Comparison of ENCODE assay signal across 13 cellular contexts in genomic region chr17:44793885-44794698, GRCh38. TPM values are rescaled to one million over a fixed set of nuclear protein-coding genes. Genes with fewer than 3 reads are reported as not detected.
A peak's percentile ranks its signal among the peaks of the same experiment; 100 is the strongest.
DNase-seq lines count a peak whose midpoint lies in the region; TF ChIP-seq lines count a peak whose summit lies in the region.
"Had no signal": no experiment of that assay in that cellular context is flagged by ENCODE, and none has a peak within 500 bp of the region (broad histone marks: within the 10 kb centered on the region; RNA-seq: fewer than 3 reads in every experiment).

No MANE protein-coding gene starts in this region.

- peaks cover 4% of the 10 kb centered on the region for H3K79me2 ChIP-seq in ACC112 (ENCODE audit: control insufficient read depth, insufficient read depth, low read length, unreplicated experiment)
- H3K79me2 ChIP-seq in osteoblast (ENCODE audit: insufficient read depth, low read length), result no peaks in the 10 kb centered on the region
- no peaks in the 10 kb centered on the region for H3K79me2 ChIP-seq in hepatocyte

- H3K9me3 ChIP-seq in SJSA1 (replicated peaks) (no peaks in the 10 kb centered on the region), osteoblast (ENCODE audit: low read depth, low read length) (no peaks in the 10 kb centered on the region), hepatocyte (ENCODE audit: low read depth) (no peaks in the 10 kb centered on the region)

- H3K4me3 Mint-ChIP-seq in glutamatergic neuron (ENCODE audit: unreplicated experiment), result peak overlapping the region; percentile 62
- H3K4me3 Mint-ChIP-seq: activated T-cell treated with anti-CD3 and anti-CD28 coated beads, Interleukin-2, amount 50 U/mL, for 4 hours had no signal

- H3K27ac Mint-ChIP-seq in glutamatergic neuron (ENCODE audit: unreplicated experiment), result peak overlapping the region; percentile 92
- H3K27ac Mint-ChIP-seq: IgD-negative memory B cell had no signal

- no peaks in the 10 kb centered on the region for H3K27me3 ChIP-seq in ACC112 (ENCODE audit: insufficient read depth, low read length)
- no peaks in the 10 kb centered on the region for H3K27me3 ChIP-seq in SJSA1 (replicated peaks)
- no peaks in the 10 kb centered on the region for H3K27me3 ChIP-seq in osteoblast (ENCODE audit: insufficient read depth, low read length)
- no peaks in the 10 kb centered on the region for H3K27me3 ChIP-seq in hepatocyte

- no peaks in the 10 kb centered on the region for H3K36me3 Mint-ChIP-seq in glutamatergic neuron (ENCODE audit: unreplicated experiment)

- peak overlapping the region; percentile 42 for H2AFZ ChIP-seq in ACC112 (ENCODE audit: low read length, unreplicated experiment)
- H2AFZ ChIP-seq in osteoblast (ENCODE audit: low read length), result peak overlapping the region; percentile 62
- no peak overlapping the region for H2AFZ ChIP-seq in hepatocyte

- H3K4me1 ChIP-seq in ACC112 (ENCODE audit: control insufficient read depth, insufficient read depth, low read length, unreplicated experiment) (peaks cover 33% of the 10 kb centered on the region), SJSA1 (replicated peaks) (peaks cover 67% of the 10 kb centered on the region), osteoblast (ENCODE audit: insufficient read depth, low read length) (peaks cover 22% of the 10 kb centered on the region), hepatocyte (ENCODE audit: insufficient read depth) (no peaks in the 10 kb centered on the region)

- H3K4me2 ChIP-seq in osteoblast (ENCODE audit: insufficient read depth, low read length), result peak overlapping the region; percentile 14
- H3K4me2 ChIP-seq in hepatocyte, result no peak overlapping the region

- TF ChIP-seq CTCF in glutamatergic neuron (IDR thresholded peaks at IDR 0.05; ENCODE audit: partially characterized antibody, unreplicated experiment), result no peak
- TF ChIP-seq CTCF in osteoblast (IDR thresholded peaks at IDR 0.05; ENCODE audit: extremely low read depth, low read depth, low read length), result no peak
- no peak for TF ChIP-seq CTCF in hepatocyte (IDR thresholded peaks at IDR 0.05; ENCODE audit: poor library complexity)

- H4K20me1 ChIP-seq in osteoblast (ENCODE audit: insufficient read depth, low read length), result no peaks in the 10 kb centered on the region
- no peaks in the 10 kb centered on the region for H4K20me1 ChIP-seq in hepatocyte (ENCODE audit: insufficient read depth, poor library complexity, severe bottlenecking)

- peaks cover 4% of the 10 kb centered on the region for H3K9me3 Mint-ChIP-seq in glutamatergic neuron (ENCODE audit: unreplicated experiment)
- H3K9me3 Mint-ChIP-seq: activated T-cell treated with anti-CD3 and anti-CD28 coated beads, Interleukin-2, amount 50 U/mL, for 4 hours; IgD-negative memory B cell had no signal

- 93% methylated on average over 14 of the region's 14 CpGs for WGBS in hepatocyte (ENCODE audit: low lambda C conversion rate, missing lambda C conversion rate)

- H3K27ac ChIP-seq in ACC112 (ENCODE audit: low read depth, low read length) (peak overlapping the region; percentile 93), SJSA1 (peak overlapping the region; percentile 92), osteoblast (ENCODE audit: low read depth, low read length) (peak overlapping the region; percentile 89), hepatocyte (no peak overlapping the region)

- H3K4me3 ChIP-seq in ACC112 (ENCODE audit: low read depth, low read length), result no peak overlapping the region
- no peak overlapping the region for H3K4me3 ChIP-seq in SJSA1
- H3K4me3 ChIP-seq in osteoblast (ENCODE audit: insufficient read depth, low read length), result no peak overlapping the region
- no peak overlapping the region for H3K4me3 ChIP-seq in hepatocyte

- H3K4me1 Mint-ChIP-seq in glutamatergic neuron (ENCODE audit: low read depth, unreplicated experiment), result peaks cover 33% of the 10 kb centered on the region
- H3K4me1 Mint-ChIP-seq: IgD-negative memory B cell had no signal

- peak; percentile 30 to 47 for DNase-seq in SJSA1 (ENCODE audit: low read depth in 1 of 2, low spot score in 2 of 2)
- DNase-seq in glutamatergic neuron, result no peak
- no peak for DNase-seq in osteoblast (ENCODE audit: insufficient read length, low spot score, missing footprints)
- no peak for DNase-seq in middle frontal gyrus (ENCODE audit: extremely low spot score, low spot score)
- DNase-seq in activated CD4-positive, alpha-beta T cell treated with anti-CD3 and anti-CD28 coated beads for 1 hour, result no peak
- DNase-seq in SW 1271 (lab: John Stamatoyannopoulos, UW), result no peak
- no peak for DNase-seq in hepatocyte (ENCODE audit: low spot score)
- DNase-seq: activated T-cell treated with anti-CD3 and anti-CD28 coated beads, Interleukin-2, amount 50 U/mL, for 4 hours; effector memory CD4-positive, alpha-beta T cell; NCI-H524 treated with DMSO at 0.1 percent for 48 hours; T-helper 9 cell had no signal

- H3K36me3 ChIP-seq in ACC112 (ENCODE audit: insufficient read depth, low read length) (peaks cover 7% of the 10 kb centered on the region; the same call in 1 of the 2 replicates), SJSA1 (peaks cover 36% of the 10 kb centered on the region), osteoblast (ENCODE audit: insufficient read depth, low read length) (peaks cover 9% of the 10 kb centered on the region), hepatocyte (replicated peaks; ENCODE audit: insufficient read depth, low read depth) (no peaks in the 10 kb centered on the region)

- H3K9me2 ChIP-seq in hepatocyte (replicated peaks; ENCODE audit: insufficient read depth), result no peaks in the 10 kb centered on the region

- H3K27me3 Mint-ChIP-seq in glutamatergic neuron (ENCODE audit: unreplicated experiment), result peaks cover 9% of the 10 kb centered on the region

RNA-seq across cellular contexts. Expression of gene ADAM11, which starts 35.3 kb away (rescaled TPM):
- total RNA-seq in SJSA1 (2014; rRNA removed; shearing (Covaris generic)), result 0.13 and 4.4 TPM in 2 replicates
- 396 TPM for total RNA-seq in glutamatergic neuron (ENCODE audit: unreplicated experiment)
- total RNA-seq in osteoblast, result 0.36 and 0.59 TPM in 2 replicates
- 0.28 and 0.90 TPM in 2 replicates for total RNA-seq in hepatocyte
- polyA plus RNA-seq in hepatocyte, result 0.50 and 1.4 TPM in 2 replicates
- polyA plus RNA-seq: IgD-negative memory B cell had no signal

RNA-seq across cellular contexts. Expression of gene GJC1, which starts 36.0 kb away (rescaled TPM):
- total RNA-seq in SJSA1 (2014; rRNA removed; shearing (Covaris generic)), result 36.4 and 53.4 TPM in 2 replicates
- total RNA-seq in glutamatergic neuron (ENCODE audit: unreplicated experiment) (60.9 TPM), osteoblast (10.3 and 10.5 TPM in 2 replicates), hepatocyte (9.2 and 11.4 TPM in 2 replicates)
- 6.3 and 7.5 TPM in 2 replicates for polyA plus RNA-seq in hepatocyte

RNA-seq across cellular contexts. Expression of gene HIGD1B, which starts 53.6 kb away (rescaled TPM):
- not detected in 2 replicates for total RNA-seq in SJSA1 (2014; rRNA removed; shearing (Covaris generic))
- total RNA-seq in glutamatergic neuron (ENCODE audit: unreplicated experiment) (1.1 TPM), osteoblast (not detected in 2 replicates), hepatocyte (not detected in 2 replicates)
- polyA plus RNA-seq in hepatocyte, result 0.57 TPM in 1 of 2 replicates, not detected in the other
- total RNA-seq: activated T-cell treated with anti-CD3 and anti-CD28 coated beads, Interleukin-2, amount 50 U/mL, for 4 hours had no signal
- polyA plus RNA-seq: IgD-negative memory B cell had no signal

Comparison
In these comparisons a context has a peak if more than half of its experiments do, and no peak if none do; other contexts are left out.
1. DNase-seq: peak in SJSA1 (2 of 2); none in glutamatergic neuron (single experiment), osteoblast (single experiment), middle frontal gyrus (single experiment), activated CD4-positive, alpha-beta T cell treated with anti-CD3 and anti-CD28 coated beads for 1 hour (single experiment), SW 1271 (0 of 2) and hepatocyte (single experiment).
2. RNA of gene ADAM11, which starts 35.3 kb away (total RNA-seq): 396 TPM in glutamatergic neuron (single experiment); 0.28 to 0.90 TPM in hepatocyte, 0.36 to 0.59 TPM in osteoblast and 0.13 to 4.4 TPM in SJSA1; every median in the first group is over 10 times any median in the second.